In genomic region chr7:6520163-6520981, GRCh38 we compare ENCODE assay signal across 31 cellular contexts. TPM values are rescaled to one million over a fixed set of nuclear protein-coding genes. Genes with fewer than 3 reads are reported as not detected.
"Had no signal": no experiment of that assay in that cellular context is flagged by ENCODE, and none has a peak within 500 bp of the region (broad histone marks: within the 10 kb centered on the region; RNA-seq: fewer than 3 reads in every experiment).

No MANE protein-coding gene starts in this region.

- FAIRE-seq: pancreas had no signal

- H3K36me3 Mint-ChIP-seq: activated naive CD4-positive, alpha-beta T cell treated with anti-CD3 and anti-CD28 coated beads, Interleukin-2, amount 50 U/mL, for 72 hours; brain; immature natural killer cell; natural killer cell treated with Interleukin-12 subunit alpha and Interleukin-12 subunit beta and Interleukin-15 and Interleukin-18, amount 100 ng/mL, for 72 hours; WTC11 had no signal

- H3K27ac Mint-ChIP-seq: activated CD4-positive, alpha-beta T cell treated with anti-CD3 and anti-CD28 coated beads for 36 hours; activated naive CD4-positive, alpha-beta T cell treated with anti-CD3 and anti-CD28 coated beads, Interleukin-2, amount 50 U/mL, for 72 hours; activated T-cell treated with anti-CD3 and anti-CD28 coated beads, Interleukin-2, amount 50 U/mL, for 24 hours; activated T-helper 17 cell treated with anti-CD3 and anti-CD28 coated beads, Interleukin-2, amount 50 U/mL, for 72 hours; brain; dendritic cell treated with granulocyte-macrophage colony-stimulating factor and Interleukin-4, amounts not matched to agents 40 ng/mL and 50 ng/mL, for 4 days; immature natural killer cell; natural killer cell treated with Interleukin-12 subunit alpha and Interleukin-12 subunit beta and Interleukin-15 and Interleukin-18, amount 100 ng/mL, for 72 hours; WTC11 had no signal

- DNase-seq: activated CD4-positive, alpha-beta T cell treated with anti-CD3 and anti-CD28 coated beads for 36 hours; activated CD4-positive, alpha-beta T cell treated with anti-CD3 and anti-CD28 coated beads, Interleukin-2, amount 50 U/mL, for 4 hours; activated CD8-positive, alpha-beta memory T cell treated with anti-CD3 and anti-CD28 coated beads for 24 hours; activated CD8-positive, alpha-beta memory T cell treated with anti-CD3 and anti-CD28 coated beads, Interleukin-2, amount 50 U/mL, for 4 hours; activated T-cell treated with anti-CD3 and anti-CD28 coated beads, Interleukin-2, amount 50 U/mL, for 24 hours; aorta; effector CD8-positive, alpha-beta T cell; erythroblast; foreskin keratinocyte; glutamatergic neuron; immature natural killer cell; left ventricle myocardium superior; mammary epithelial cell; midbrain; pancreas; psoas muscle; stimulated activated CD4-positive, alpha-beta T cell treated with anti-CD3 and anti-CD28 coated beads, Interleukin-4, amount 100 ng/mL, for 4 hours; stimulated activated naive CD8-positive, alpha-beta T cell treated with anti-CD3 and anti-CD28 coated beads, Interleukin-15, Interleukin-2, amounts not matched to agents 100 U/mL and 50 U/mL, for 24 hours; T-helper 9 cell; thyroid gland had no signal

- H3K9me3 Mint-ChIP-seq: activated naive CD4-positive, alpha-beta T cell treated with anti-CD3 and anti-CD28 coated beads, Interleukin-2, amount 50 U/mL, for 72 hours; activated T-cell treated with anti-CD3 and anti-CD28 coated beads, Interleukin-2, amount 50 U/mL, for 24 hours; activated T-helper 17 cell treated with anti-CD3 and anti-CD28 coated beads, Interleukin-2, amount 50 U/mL, for 72 hours; dendritic cell treated with granulocyte-macrophage colony-stimulating factor and Interleukin-4, amounts not matched to agents 40 ng/mL and 50 ng/mL, for 4 days; immature natural killer cell; natural killer cell treated with Interleukin-12 subunit alpha and Interleukin-12 subunit beta and Interleukin-15 and Interleukin-18, amount 100 ng/mL, for 72 hours; WTC11 had no signal

- H3K9me3 ChIP-seq: neutrophil, pancreas, psoas muscle, right atrium auricular region, thyroid gland had no signal

- H3K4me3 ChIP-seq: hepatocyte, pancreas, psoas muscle, right atrium auricular region, thyroid gland had no signal

- H3K27ac ChIP-seq: foreskin keratinocyte, hepatocyte, neutrophil, pancreas, psoas muscle, right atrium auricular region, thyroid gland had no signal

- ATAC-seq: activated CD4-positive, alpha-beta T cell treated with anti-CD3 and anti-CD28 coated beads for 36 hours; activated naive CD4-positive, alpha-beta T cell treated with anti-CD3 and anti-CD28 coated beads, Interleukin-2, amount 50 U/mL, for 72 hours; activated T-helper 17 cell treated with anti-CD3 and anti-CD28 coated beads, Interleukin-2, amount 50 U/mL, for 72 hours; foreskin keratinocyte; left ventricle myocardium superior; psoas muscle; stimulated activated naive CD8-positive, alpha-beta T cell treated with anti-CD3 and anti-CD28 coated beads, Interleukin-15, Interleukin-2, amounts not matched to agents 100 U/mL and 50 U/mL, for 24 hours; WTC11 had no signal

- H3K27me3 ChIP-seq: right atrium auricular region, thyroid gland had no signal

- H3K79me2 ChIP-seq: hepatocyte had no signal

- H2AFZ ChIP-seq: hepatocyte had no signal

- H3K4me1 ChIP-seq: foreskin keratinocyte, psoas muscle had no signal

- H3K36me3 ChIP-seq: neutrophil, pancreas, right atrium auricular region, thyroid gland had no signal

- H3K4me3 Mint-ChIP-seq: activated CD4-positive, alpha-beta T cell treated with anti-CD3 and anti-CD28 coated beads for 36 hours; activated T-cell treated with anti-CD3 and anti-CD28 coated beads, Interleukin-2, amount 50 U/mL, for 24 hours; activated T-helper 17 cell treated with anti-CD3 and anti-CD28 coated beads, Interleukin-2, amount 50 U/mL, for 72 hours; brain; dendritic cell treated with granulocyte-macrophage colony-stimulating factor and Interleukin-4, amounts not matched to agents 40 ng/mL and 50 ng/mL, for 4 days; immature natural killer cell; natural killer cell treated with Interleukin-12 subunit alpha and Interleukin-12 subunit beta and Interleukin-15 and Interleukin-18, amount 100 ng/mL, for 72 hours; WTC11 had no signal

- H3K4me2 ChIP-seq: hepatocyte had no signal

RNA-seq across cellular contexts. Expression of gene GRID2IP, which starts 30.9 kb away (rescaled TPM):
- total RNA-seq: cardiac septum, left ventricle myocardium superior, mammary epithelial cell, subcutaneous adipose tissue had no signal
